19 cellular contexts compared by ENCODE assay signal in genomic region chr1:13224480-13225060, GRCh38. TPM values are rescaled to one million over a fixed set of nuclear protein-coding genes. Genes with fewer than 3 reads are reported as not detected.
DNase-seq lines count a peak whose midpoint lies in the region; ATAC-seq, FAIRE-seq and TF ChIP-seq lines count a peak whose summit lies in the region.
"Had no signal": no experiment of that assay in that cellular context is flagged by ENCODE, and none has a peak within 500 bp of the region (broad histone marks: within the 10 kb centered on the region; RNA-seq: fewer than 3 reads in every experiment).

No MANE protein-coding gene starts in this region.

- BruUV-seq in HepG2 (replicated peaks; lab: Mats Ljungman, UMichigan), result no TSS peak

- CTCF ChIA-PET in HepG2 (lab: Yijun Ruan, JAX; ENCODE audit: low intra/inter-chr PET ratio, low total read pairs), result no interaction called here

- FAIRE-seq in HepG2 (lab: Jason Lieb, UNC), result no peak
- FAIRE-seq: GM12892 had no signal

- no peaks in the 10 kb centered on the region for H3K79me2 ChIP-seq in HepG2 (ENCODE audit: insufficient read depth, low read length)

- H3K36me3 ChIP-seq in right lobe of liver, result no peaks in the 10 kb centered on the region
- no peaks in the 10 kb centered on the region for H3K36me3 ChIP-seq in HepG2 (replicated peaks in 1 of 2; ENCODE audit: control insufficient read depth in 1 of 2, insufficient read depth in 2 of 2, low read length in 2 of 2)

- no peak for TF ChIP-seq RAD21 in HepG2 (CRISPR knock-in tag; IDR thresholded peaks at IDR 0.05)

- H3K27me3 Mint-ChIP-seq in activated naive CD8-positive, alpha-beta T cell treated with anti-CD3 and anti-CD28 coated beads, Interleukin-2, amount 50 U/mL, for 24 hours, result peaks cover 6% of the 10 kb centered on the region

- TF ChIP-seq CTCF in right lobe of liver (IDR thresholded peaks at IDR 0.05), result no peak
- no peak for TF ChIP-seq CTCF in HepG2 (CRISPR knock-in tag; IDR thresholded peaks at IDR 0.05)

- H2AFZ ChIP-seq in HepG2 (ENCODE audit: low read length), result no peak overlapping the region
- H2AFZ ChIP-seq: GM23338 had no signal

- H3K4me3 Mint-ChIP-seq in stimulated activated effector memory CD8-positive, alpha-beta T cell treated with anti-CD3 and anti-CD28 coated beads, Interleukin-12 subunit alpha, Interleukin-12 subunit beta, amount 100 ng/mL, for 72 hours, result no peak overlapping the region
- no peak overlapping the region for H3K4me3 Mint-ChIP-seq in activated naive CD8-positive, alpha-beta T cell treated with anti-CD3 and anti-CD28 coated beads, Interleukin-2, amount 50 U/mL, for 24 hours
- H3K4me3 Mint-ChIP-seq: GM23338 had no signal

- H3K27ac ChIP-seq in right lobe of liver, result no peak overlapping the region
- H3K27ac ChIP-seq in HepG2 (ENCODE audit: extremely low read length, insufficient read depth, low read length), result no peak overlapping the region
- H3K27ac ChIP-seq: RWPE1 had no signal

- in situ Hi-C loops in HepG2 (cut with HindIII; ENCODE audit: extremely low pct_ligation_motif_present, low pct_unique_long_range_greater_than_20kb), result no loop called here

- no peak for TF ChIP-seq POLR2A in right lobe of liver (IDR thresholded peaks at IDR 0.05)
- no peak for TF ChIP-seq POLR2A in HepG2 (IDR thresholded peaks at IDR 0.05; ENCODE audit: insufficient read depth in 1 of 2, low read depth in 2 of 2, low read length in 2 of 2)

- H3K9me3 Mint-ChIP-seq in stimulated activated effector memory CD8-positive, alpha-beta T cell treated with anti-CD3 and anti-CD28 coated beads, Interleukin-12 subunit alpha, Interleukin-12 subunit beta, amount 100 ng/mL, for 72 hours, result no peaks in the 10 kb centered on the region
- no peaks in the 10 kb centered on the region for H3K9me3 Mint-ChIP-seq in activated naive CD8-positive, alpha-beta T cell treated with anti-CD3 and anti-CD28 coated beads, Interleukin-2, amount 50 U/mL, for 24 hours

- peak in 1 of 4 donors; percentile 22 for ATAC-seq in right lobe of liver
- no peak for ATAC-seq in HepG2
- no peak for ATAC-seq in left lobe of liver
- ATAC-seq in stimulated activated effector memory CD8-positive, alpha-beta T cell treated with anti-CD3 and anti-CD28 coated beads, Interleukin-12 subunit alpha, Interleukin-12 subunit beta, amount 100 ng/mL, for 72 hours, result peak; percentile 51
- ATAC-seq in activated naive CD8-positive, alpha-beta T cell treated with anti-CD3 and anti-CD28 coated beads, Interleukin-2, amount 50 U/mL, for 24 hours, result no peak
- ATAC-seq: GM23338 had no signal

- H3K4me2 ChIP-seq in HepG2 (ENCODE audit: low read depth, low read length), result no peak overlapping the region
- H3K4me2 ChIP-seq: GM23338 had no signal

- H3K4me3 ChIP-seq in right lobe of liver (no peak overlapping the region), HepG2 (replicated peaks in 1 of 3; ENCODE audit: insufficient read depth in 1 of 3, low read depth in 2 of 3, low read length in 3 of 3) (no peak overlapping the region)
- H3K4me3 ChIP-seq: GM23338 had no signal

- H3K27ac Mint-ChIP-seq in stimulated activated effector memory CD8-positive, alpha-beta T cell treated with anti-CD3 and anti-CD28 coated beads, Interleukin-12 subunit alpha, Interleukin-12 subunit beta, amount 100 ng/mL, for 72 hours, result no peak overlapping the region
- H3K27ac Mint-ChIP-seq in activated naive CD8-positive, alpha-beta T cell treated with anti-CD3 and anti-CD28 coated beads, Interleukin-2, amount 50 U/mL, for 24 hours, result no peak overlapping the region
- H3K27ac Mint-ChIP-seq: GM23338 had no signal

- 75% methylated on average over 5 of the region's 5 CpGs for WGBS in right lobe of liver (ENCODE audit: insufficient coverage, low coverage, low lambda C conversion rate, missing lambda C conversion rate)
- WGBS in HepG2 (ENCODE audit: low lambda C conversion rate), result 15% methylated on average over 5 of the region's 5 CpGs

- no peaks in the 10 kb centered on the region for H3K9me3 ChIP-seq in right lobe of liver
- H3K9me3 ChIP-seq in HepG2 (ENCODE audit: low read length), result no peaks in the 10 kb centered on the region

- H3K9ac ChIP-seq in HepG2 (ENCODE audit: insufficient read depth, low read depth, low read length), result no peak overlapping the region

- H3K4me1 ChIP-seq in right lobe of liver, result no peaks in the 10 kb centered on the region
- H3K4me1 ChIP-seq in HepG2 (ENCODE audit: insufficient read depth, low read length), result no peaks in the 10 kb centered on the region

- H3K36me3 Mint-ChIP-seq in stimulated activated effector memory CD8-positive, alpha-beta T cell treated with anti-CD3 and anti-CD28 coated beads, Interleukin-12 subunit alpha, Interleukin-12 subunit beta, amount 100 ng/mL, for 72 hours, result no peaks in the 10 kb centered on the region
- no peaks in the 10 kb centered on the region for H3K36me3 Mint-ChIP-seq in activated naive CD8-positive, alpha-beta T cell treated with anti-CD3 and anti-CD28 coated beads, Interleukin-2, amount 50 U/mL, for 24 hours (ENCODE audit: low read depth)

- TF ChIP-seq EP300 in HepG2 (IDR thresholded peaks at IDR 0.05; ENCODE audit: low read depth in 2 of 2, low read length in 2 of 2) (no peak), HepG2 (CRISPR knock-in tag; IDR thresholded peaks at IDR 0.05; ENCODE audit: borderline replicate concordance) (no peak)

- intact Hi-C loops in right lobe of liver (cut with DNase I) (no loop called here), HepG2 (cut with micrococcal nuclease; ENCODE audit: unreplicated experiment) (no loop called here)

- DNase-seq in right lobe of liver, result peak in 2 of 3 donors; percentile 8 to 33
- no peak for DNase-seq in HepG2 (ENCODE audit: low spot score)
- DNase-seq in left lobe of liver (ENCODE audit: low spot score), result peak; percentile 31
- peak in 1 of 2 donors; percentile 39 for DNase-seq in stimulated activated effector memory CD8-positive, alpha-beta T cell treated with anti-CD3 and anti-CD28 coated beads, Interleukin-12 subunit alpha, Interleukin-12 subunit beta, amount 100 ng/mL, for 72 hours (ENCODE audit: low spot score in 2 of 2)
- no peak for DNase-seq in amygdala (lab: John Stamatoyannopoulos, UW)
- no peak for DNase-seq in T-helper 1 cell
- DNase-seq in activated naive CD8-positive, alpha-beta T cell treated with anti-CD3 and anti-CD28 coated beads, Interleukin-2, amount 50 U/mL, for 24 hours, result no peak
- DNase-seq: COR-L47, GF-D8, KBM-7, NCI-H1436, NCI-H2029 treated with DMSO at 0.1 percent for 48 hours, NCI-H2171 treated with DMSO at 0.1 percent for 48 hours, NCI-H748 treated with DMSO at 0.1 percent for 48 hours had no signal

- no peaks in the 10 kb centered on the region for H3K27me3 ChIP-seq in right lobe of liver
- H3K27me3 ChIP-seq in HepG2 (ENCODE audit: control insufficient read depth in 1 of 2, insufficient read depth in 2 of 2, low read length in 2 of 2), result peaks cover 0 to 3% of the 10 kb centered on the region in 2 experiments; a peak in 1 of 5 replicates

- POLR2A ChIA-PET in HepG2 (lab: Yijun Ruan, JAX), result no interaction called here

- H3K4me1 Mint-ChIP-seq in stimulated activated effector memory CD8-positive, alpha-beta T cell treated with anti-CD3 and anti-CD28 coated beads, Interleukin-12 subunit alpha, Interleukin-12 subunit beta, amount 100 ng/mL, for 72 hours, result no peaks in the 10 kb centered on the region
- no peaks in the 10 kb centered on the region for H3K4me1 Mint-ChIP-seq in activated naive CD8-positive, alpha-beta T cell treated with anti-CD3 and anti-CD28 coated beads, Interleukin-2, amount 50 U/mL, for 24 hours
- H3K4me1 Mint-ChIP-seq: GM23338 had no signal

- no peaks in the 10 kb centered on the region for H4K20me1 ChIP-seq in HepG2 (ENCODE audit: insufficient read depth, low read length)

RNA-seq across cellular contexts. Expression of gene PRAMEF18, which starts 1.4 kb away (rescaled TPM):
- total RNA-seq in right lobe of liver, result not detected
- total RNA-seq in HepG2 (2016; rRNA removed; fragmentation: Illumina TruSeq; extraction: Trizol), result not detected in 2 replicates
- total RNA-seq in HepG2 (2016; cell fraction: cytosol; rRNA removed; fragmentation: Illumina TruSeq; extraction: Trizol; ENCODE audit: low read depth), result not detected in 2 replicates
- not detected in 2 replicates for total RNA-seq in HepG2 (2016; cell fraction: insoluble cytoplasmic fraction; rRNA removed; fragmentation: Illumina TruSeq; extraction: Trizol)
- not detected in 2 replicates for total RNA-seq in HepG2 (2016; cell fraction: membrane; rRNA removed; fragmentation: Illumina TruSeq; extraction: Trizol)
- total RNA-seq in HepG2 (2016; cell fraction: nucleus; rRNA removed; fragmentation: Illumina TruSeq; extraction: Trizol), result not detected in 2 replicates
- not detected in 2 replicates for polyA plus RNA-seq in HepG2 (2011; rRNA removed)
- polyA plus RNA-seq in HepG2 (2011; cell fraction: cytosol; rRNA removed), result not detected in 2 replicates
- not detected in 2 replicates for polyA plus RNA-seq in HepG2 (2011; cell fraction: nucleus; rRNA removed)
- not detected in 2 replicates for polyA plus RNA-seq in HepG2 (2012)
- not detected in 2 replicates for polyA plus RNA-seq in HepG2 (2016; cell fraction: cytosol; fragmentation: Illumina TruSeq; extraction: Trizol; ENCODE audit: low read depth)
- not detected in 2 replicates for polyA plus RNA-seq in HepG2 (2016; cell fraction: insoluble cytoplasmic fraction; fragmentation: Illumina TruSeq; extraction: Trizol; ENCODE audit: low read depth)
- polyA plus RNA-seq in HepG2 (2016; cell fraction: membrane; fragmentation: Illumina TruSeq; extraction: Trizol; ENCODE audit: low read depth), result not detected in 2 replicates
- not detected in 2 replicates for polyA plus RNA-seq in HepG2 (2016; cell fraction: nucleus; fragmentation: Illumina TruSeq; extraction: Trizol; ENCODE audit: insufficient read depth, low read depth)
- polyA minus RNA-seq in HepG2 (2011; rRNA and poly(A)+ RNA removed; ENCODE audit: low replicate concordance), result not detected in 2 replicates
- polyA minus RNA-seq in HepG2 (2011; cell fraction: cytosol; rRNA and poly(A)+ RNA removed), result not detected in 2 replicates
- not detected in 2 replicates for polyA minus RNA-seq in HepG2 (2011; cell fraction: nucleus; rRNA and poly(A)+ RNA removed)
- total RNA-seq in left lobe of liver, result not detected
- total RNA-seq: Daoy, GM23338, NCI-H460 had no signal
- polyA plus RNA-seq: GM23338 had no signal

RNA-seq across cellular contexts. Expression of gene PRAMEF13, which starts 23.4 kb away (rescaled TPM):
- total RNA-seq in right lobe of liver (not detected), HepG2 (2016; rRNA removed; fragmentation: Illumina TruSeq; extraction: Trizol) (not detected in 2 replicates), left lobe of liver (not detected)
- total RNA-seq in HepG2 (2016; cell fraction: cytosol; rRNA removed; fragmentation: Illumina TruSeq; extraction: Trizol; ENCODE audit: low read depth), result not detected in 2 replicates
- not detected in 2 replicates for total RNA-seq in HepG2 (2016; cell fraction: insoluble cytoplasmic fraction; rRNA removed; fragmentation: Illumina TruSeq; extraction: Trizol)
- not detected in 2 replicates for total RNA-seq in HepG2 (2016; cell fraction: membrane; rRNA removed; fragmentation: Illumina TruSeq; extraction: Trizol)
- not detected in 2 replicates for total RNA-seq in HepG2 (2016; cell fraction: nucleus; rRNA removed; fragmentation: Illumina TruSeq; extraction: Trizol)
- polyA plus RNA-seq in HepG2 (2011; rRNA removed), result not detected in 2 replicates
- polyA plus RNA-seq in HepG2 (2011; cell fraction: cytosol; rRNA removed), result not detected in 2 replicates
- polyA plus RNA-seq in HepG2 (2011; cell fraction: nucleus; rRNA removed), result not detected in 2 replicates
- polyA plus RNA-seq in HepG2 (2012), result not detected in 2 replicates
- not detected in 2 replicates for polyA plus RNA-seq in HepG2 (2016; cell fraction: cytosol; fragmentation: Illumina TruSeq; extraction: Trizol; ENCODE audit: low read depth)
- polyA plus RNA-seq in HepG2 (2016; cell fraction: insoluble cytoplasmic fraction; fragmentation: Illumina TruSeq; extraction: Trizol; ENCODE audit: low read depth), result not detected in 2 replicates
- not detected in 2 replicates for polyA plus RNA-seq in HepG2 (2016; cell fraction: membrane; fragmentation: Illumina TruSeq; extraction: Trizol; ENCODE audit: low read depth)
- not detected in 2 replicates for polyA plus RNA-seq in HepG2 (2016; cell fraction: nucleus; fragmentation: Illumina TruSeq; extraction: Trizol; ENCODE audit: insufficient read depth, low read depth)
- not detected in 2 replicates for polyA minus RNA-seq in HepG2 (2011; rRNA and poly(A)+ RNA removed; ENCODE audit: low replicate concordance)
- not detected in 2 replicates for polyA minus RNA-seq in HepG2 (2011; cell fraction: cytosol; rRNA and poly(A)+ RNA removed)
- not detected in 2 replicates for polyA minus RNA-seq in HepG2 (2011; cell fraction: nucleus; rRNA and poly(A)+ RNA removed)
- total RNA-seq: Daoy, GM23338, NCI-H460 had no signal
- polyA plus RNA-seq: GM23338 had no signal

RNA-seq across cellular contexts. Expression of gene PRAMEF5, which starts 29.4 kb away (rescaled TPM):
- not detected for total RNA-seq in right lobe of liver
- total RNA-seq in HepG2 (2016; rRNA removed; fragmentation: Illumina TruSeq; extraction: Trizol), result not detected in 2 replicates
- total RNA-seq in HepG2 (2016; cell fraction: cytosol; rRNA removed; fragmentation: Illumina TruSeq; extraction: Trizol; ENCODE audit: low read depth), result not detected in 2 replicates
- not detected in 2 replicates for total RNA-seq in HepG2 (2016; cell fraction: insoluble cytoplasmic fraction; rRNA removed; fragmentation: Illumina TruSeq; extraction: Trizol)
- not detected in 2 replicates for total RNA-seq in HepG2 (2016; cell fraction: membrane; rRNA removed; fragmentation: Illumina TruSeq; extraction: Trizol)
- not detected in 2 replicates for total RNA-seq in HepG2 (2016; cell fraction: nucleus; rRNA removed; fragmentation: Illumina TruSeq; extraction: Trizol)
- not detected in 2 replicates for polyA plus RNA-seq in HepG2 (2011; rRNA removed)
- polyA plus RNA-seq in HepG2 (2011; cell fraction: cytosol; rRNA removed), result not detected in 2 replicates
- polyA plus RNA-seq in HepG2 (2011; cell fraction: nucleus; rRNA removed), result not detected in 2 replicates
- polyA plus RNA-seq in HepG2 (2012), result not detected in 2 replicates
- not detected in 2 replicates for polyA plus RNA-seq in HepG2 (2016; cell fraction: cytosol; fragmentation: Illumina TruSeq; extraction: Trizol; ENCODE audit: low read depth)
- polyA plus RNA-seq in HepG2 (2016; cell fraction: insoluble cytoplasmic fraction; fragmentation: Illumina TruSeq; extraction: Trizol; ENCODE audit: low read depth), result not detected in 2 replicates
- not detected in 2 replicates for polyA plus RNA-seq in HepG2 (2016; cell fraction: membrane; fragmentation: Illumina TruSeq; extraction: Trizol; ENCODE audit: low read depth)
- not detected in 2 replicates for polyA plus RNA-seq in HepG2 (2016; cell fraction: nucleus; fragmentation: Illumina TruSeq; extraction: Trizol; ENCODE audit: insufficient read depth, low read depth)
- polyA minus RNA-seq in HepG2 (2011; rRNA and poly(A)+ RNA removed; ENCODE audit: low replicate concordance), result not detected in 2 replicates
- polyA minus RNA-seq in HepG2 (2011; cell fraction: cytosol; rRNA and poly(A)+ RNA removed), result not detected in 2 replicates
- not detected in 2 replicates for polyA minus RNA-seq in HepG2 (2011; cell fraction: nucleus; rRNA and poly(A)+ RNA removed)
- total RNA-seq in left lobe of liver, result not detected
- total RNA-seq: Daoy, GM23338, NCI-H460 had no signal
- polyA plus RNA-seq: GM23338 had no signal

RNA-seq across cellular contexts. Expression of gene PRAMEF9, which starts 52.9 kb away (rescaled TPM):
- total RNA-seq in right lobe of liver (not detected), HepG2 (2016; rRNA removed; fragmentation: Illumina TruSeq; extraction: Trizol) (not detected in 2 replicates), left lobe of liver (not detected)
- not detected in 2 replicates for total RNA-seq in HepG2 (2016; cell fraction: cytosol; rRNA removed; fragmentation: Illumina TruSeq; extraction: Trizol; ENCODE audit: low read depth)
- not detected in 2 replicates for total RNA-seq in HepG2 (2016; cell fraction: insoluble cytoplasmic fraction; rRNA removed; fragmentation: Illumina TruSeq; extraction: Trizol)
- not detected in 2 replicates for total RNA-seq in HepG2 (2016; cell fraction: membrane; rRNA removed; fragmentation: Illumina TruSeq; extraction: Trizol)
- not detected in 2 replicates for total RNA-seq in HepG2 (2016; cell fraction: nucleus; rRNA removed; fragmentation: Illumina TruSeq; extraction: Trizol)
- polyA plus RNA-seq in HepG2 (2011; rRNA removed), result not detected in 2 replicates
- not detected in 2 replicates for polyA plus RNA-seq in HepG2 (2011; cell fraction: cytosol; rRNA removed)
- not detected in 2 replicates for polyA plus RNA-seq in HepG2 (2011; cell fraction: nucleus; rRNA removed)
- not detected in 2 replicates for polyA plus RNA-seq in HepG2 (2012)
- polyA plus RNA-seq in HepG2 (2016; cell fraction: cytosol; fragmentation: Illumina TruSeq; extraction: Trizol; ENCODE audit: low read depth), result not detected in 2 replicates
- not detected in 2 replicates for polyA plus RNA-seq in HepG2 (2016; cell fraction: insoluble cytoplasmic fraction; fragmentation: Illumina TruSeq; extraction: Trizol; ENCODE audit: low read depth)
- polyA plus RNA-seq in HepG2 (2016; cell fraction: membrane; fragmentation: Illumina TruSeq; extraction: Trizol; ENCODE audit: low read depth), result not detected in 2 replicates
- polyA plus RNA-seq in HepG2 (2016; cell fraction: nucleus; fragmentation: Illumina TruSeq; extraction: Trizol; ENCODE audit: insufficient read depth, low read depth), result not detected in 2 replicates
- polyA minus RNA-seq in HepG2 (2011; rRNA and poly(A)+ RNA removed; ENCODE audit: low replicate concordance), result not detected in 2 replicates
- not detected in 2 replicates for polyA minus RNA-seq in HepG2 (2011; cell fraction: cytosol; rRNA and poly(A)+ RNA removed)
- polyA minus RNA-seq in HepG2 (2011; cell fraction: nucleus; rRNA and poly(A)+ RNA removed), result not detected in 2 replicates
- total RNA-seq: Daoy, GM23338, NCI-H460 had no signal
- polyA plus RNA-seq: GM23338 had no signal

RNA-seq across cellular contexts. Expression of gene HNRNPCL4, which starts 59.1 kb away (rescaled TPM):
- total RNA-seq in right lobe of liver, result not detected
- total RNA-seq in HepG2 (2016; rRNA removed; fragmentation: Illumina TruSeq; extraction: Trizol), result not detected in 2 replicates
- not detected in 2 replicates for total RNA-seq in HepG2 (2016; cell fraction: cytosol; rRNA removed; fragmentation: Illumina TruSeq; extraction: Trizol; ENCODE audit: low read depth)
- total RNA-seq in HepG2 (2016; cell fraction: insoluble cytoplasmic fraction; rRNA removed; fragmentation: Illumina TruSeq; extraction: Trizol), result not detected in 2 replicates
- not detected in 2 replicates for total RNA-seq in HepG2 (2016; cell fraction: membrane; rRNA removed; fragmentation: Illumina TruSeq; extraction: Trizol)
- total RNA-seq in HepG2 (2016; cell fraction: nucleus; rRNA removed; fragmentation: Illumina TruSeq; extraction: Trizol), result not detected in 2 replicates
- not detected in 2 replicates for polyA plus RNA-seq in HepG2 (2011; rRNA removed)
- polyA plus RNA-seq in HepG2 (2011; cell fraction: cytosol; rRNA removed), result not detected in 2 replicates
- not detected in 2 replicates for polyA plus RNA-seq in HepG2 (2011; cell fraction: nucleus; rRNA removed)
- polyA plus RNA-seq in HepG2 (2012), result not detected in 2 replicates
- not detected in 2 replicates for polyA plus RNA-seq in HepG2 (2016; cell fraction: cytosol; fragmentation: Illumina TruSeq; extraction: Trizol; ENCODE audit: low read depth)
- polyA plus RNA-seq in HepG2 (2016; cell fraction: insoluble cytoplasmic fraction; fragmentation: Illumina TruSeq; extraction: Trizol; ENCODE audit: low read depth), result not detected in 2 replicates
- not detected in 2 replicates for polyA plus RNA-seq in HepG2 (2016; cell fraction: membrane; fragmentation: Illumina TruSeq; extraction: Trizol; ENCODE audit: low read depth)
- not detected in 2 replicates for polyA plus RNA-seq in HepG2 (2016; cell fraction: nucleus; fragmentation: Illumina TruSeq; extraction: Trizol; ENCODE audit: insufficient read depth, low read depth)
- not detected in 2 replicates for polyA minus RNA-seq in HepG2 (2011; rRNA and poly(A)+ RNA removed; ENCODE audit: low replicate concordance)
- not detected in 2 replicates for polyA minus RNA-seq in HepG2 (2011; cell fraction: cytosol; rRNA and poly(A)+ RNA removed)
- polyA minus RNA-seq in HepG2 (2011; cell fraction: nucleus; rRNA and poly(A)+ RNA removed), result not detected in 2 replicates
- total RNA-seq in left lobe of liver, result not detected
- total RNA-seq: Daoy, GM23338, NCI-H460 had no signal
- polyA plus RNA-seq: GM23338 had no signal

Comparison
In these comparisons a context has a peak if more than half of its experiments do, and no peak if none do; other contexts are left out.
1. DNase-seq: peak in right lobe of liver (2 of 3) and left lobe of liver (single experiment); none in HepG2 (single experiment), amygdala (0 of 56), T-helper 1 cell (0 of 5) and activated naive CD8-positive, alpha-beta T cell treated with anti-CD3 and anti-CD28 coated beads, Interleukin-2, amount 50 U/mL, for 24 hours (single experiment).